Comparison of ENCODE assay signal across 1 cellular context in genomic region chr5:82384025-82384750, GRCh38.
TF ChIP-seq lines count a peak whose summit lies in the region.

No MANE protein-coding gene starts in this region.

TF ChIP-seq in K562, 482 proteins besides CTCF, POLR2A, EP300 and RAD21 (continued from another document):
- TF ChIP-seq ZBTB49 (CRISPR knock-in tag; IDR thresholded peaks at IDR 0.05; ENCODE audit: borderline replicate concordance), result no peak
- no peak for TF ChIP-seq ELF1 (tag; IDR thresholded peaks at IDR 0.05)
- TF ChIP-seq U2AF2 (optimal IDR thresholded peaks at IDR 0.05; ENCODE audit: low read depth, low read length), result no peak
- TF ChIP-seq EWSR1 (IDR thresholded peaks at IDR 0.05; ENCODE audit: borderline replicate concordance, low read depth, partially characterized antibody), result no peak
